Comparison of ENCODE assay signal across 23 cellular contexts in genomic region chr21:20311388-20311787, GRCh38.
"Had no signal": no experiment of that assay in that cellular context is flagged by ENCODE, and none has a peak within 500 bp of the region (broad histone marks: within the 10 kb centered on the region; RNA-seq: fewer than 3 reads in every experiment).

No MANE protein-coding gene starts in this region.

- H3K27ac ChIP-seq: cardiac muscle cell, esophagus muscularis mucosa, heart right ventricle, left ventricle myocardium inferior, upper lobe of right lung, VCaP had no signal

- DNase-seq: activated CD4-positive, alpha-beta T cell treated with anti-CD3 and anti-CD28 coated beads for 1 hour; activated CD8-positive, alpha-beta memory T cell treated with anti-CD3 and anti-CD28 coated beads for 24 hours; activated CD8-positive, alpha-beta memory T cell treated with anti-CD3 and anti-CD28 coated beads, Interleukin-2, amount 50 U/mL, for 48 hours; activated gamma-delta T cell treated with Interleukin-2 at 50 U/mL for 16 hours; amygdala; dermis blood vessel endothelial cell; effector memory CD4-positive, alpha-beta T cell; heart right ventricle; immature natural killer cell; kidney glomerular epithelial cell; left ventricle myocardium inferior; mammary epithelial cell; midbrain; occipital lobe; retina; stimulated activated naive CD4-positive, alpha-beta T cell; upper lobe of right lung had no signal

- H3K36me3 ChIP-seq: cardiac muscle cell, esophagus muscularis mucosa, heart right ventricle, left ventricle myocardium inferior, upper lobe of right lung had no signal

- H3K27ac Mint-ChIP-seq: activated naive CD8-positive, alpha-beta T cell; immature natural killer cell; nephron had no signal

- H3K4me3 Mint-ChIP-seq: activated naive CD8-positive, alpha-beta T cell; immature natural killer cell; nephron had no signal

- H3K27me3 ChIP-seq: cardiac muscle cell, esophagus muscularis mucosa, heart right ventricle, upper lobe of right lung had no signal

- H3K36me3 Mint-ChIP-seq: activated naive CD8-positive, alpha-beta T cell; immature natural killer cell had no signal

- FAIRE-seq: endothelial cell of umbilical vein had no signal

- ATAC-seq: heart right ventricle, upper lobe of right lung had no signal

- H3K4me1 ChIP-seq: esophagus muscularis mucosa, heart right ventricle, left ventricle myocardium inferior, upper lobe of right lung had no signal

- H3K4me1 Mint-ChIP-seq: immature natural killer cell, nephron had no signal

- H3K9me3 ChIP-seq: upper lobe of right lung had no signal

- H3K27me3 Mint-ChIP-seq: activated naive CD8-positive, alpha-beta T cell had no signal

- H3K4me3 ChIP-seq: cardiac muscle cell, esophagus muscularis mucosa, heart right ventricle, left ventricle myocardium inferior, upper lobe of right lung had no signal
